ENCODE assay signal across 14 cellular contexts in genomic region chr6:135135835-135136234, GRCh38. TPM values are rescaled to one million over a fixed set of nuclear protein-coding genes. Genes with fewer than 3 reads are reported as not detected.
"Had no signal": no experiment of that assay in that cellular context is flagged by ENCODE, and none has a peak within 500 bp of the region (broad histone marks: within the 10 kb centered on the region; RNA-seq: fewer than 3 reads in every experiment).

No MANE protein-coding gene starts in this region.

- H3K27ac ChIP-seq: colonic mucosa, left ventricle myocardium inferior, spleen, upper lobe of left lung had no signal

- ATAC-seq: sciatic nerve had no signal

- H3K9me3 ChIP-seq: colonic mucosa, left ventricle myocardium inferior, spleen, upper lobe of left lung had no signal

- DNase-seq: activated effector memory CD4-positive, alpha-beta T cell treated with anti-CD3 and anti-CD28 coated beads, Interleukin-2, amount 50 U/mL, for 16 hours; activated T-cell treated with anti-CD3 and anti-CD28 coated beads for 4 hours; colonic mucosa; foreskin melanocyte; head of caudate nucleus; left ventricle myocardium inferior; mesenchymal stem cell; spleen; stimulated activated CD4-positive, alpha-beta T cell treated with anti-CD3 and anti-CD28 coated beads, Interleukin-2, amount 100 ng/mL, for 24 hours; stimulated activated naive CD4-positive, alpha-beta T cell; T-helper 9 cell; upper lobe of left lung had no signal

- H3K27me3 ChIP-seq: colonic mucosa, spleen, upper lobe of left lung had no signal

- H3K36me3 ChIP-seq: colonic mucosa, left ventricle myocardium inferior, spleen, upper lobe of left lung had no signal

- H3K4me3 ChIP-seq: colonic mucosa, left ventricle myocardium inferior, spleen, upper lobe of left lung had no signal

- H3K4me1 ChIP-seq: colonic mucosa, left ventricle myocardium inferior, spleen, upper lobe of left lung had no signal

RNA-seq across cellular contexts. Expression of gene MYB, which starts 45.3 kb away (rescaled TPM):
- total RNA-seq: astrocyte had no signal
